8 cellular contexts compared by ENCODE assay signal in the genomic region with DNA sequence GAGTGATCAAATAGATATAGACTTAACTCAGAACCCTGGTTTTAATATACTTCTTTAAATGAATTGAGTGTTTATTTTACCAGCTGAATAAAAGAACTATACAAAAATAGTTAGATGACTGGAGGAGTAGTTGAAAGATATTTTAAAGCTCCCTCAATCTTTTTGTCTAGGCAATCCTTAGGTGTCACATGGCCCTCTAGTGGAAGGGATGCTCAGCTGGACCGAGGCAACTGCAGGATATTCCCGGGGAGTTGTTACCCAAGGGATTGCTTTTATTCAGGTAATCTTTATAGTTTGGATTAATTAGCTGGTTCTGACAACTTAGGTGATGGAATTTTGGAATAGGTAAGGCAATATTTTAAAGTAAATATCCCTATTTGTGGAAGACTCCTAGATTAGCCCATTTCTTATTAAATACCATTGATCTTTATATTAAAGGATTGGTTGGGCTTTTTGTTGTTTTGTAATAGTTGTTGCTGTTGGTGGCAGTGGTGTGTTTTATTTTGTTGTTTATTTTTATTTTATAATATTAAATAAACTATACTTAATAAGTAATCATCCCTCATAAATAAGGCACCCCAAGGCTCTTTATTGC. TPM values are rescaled to one million over a fixed set of nuclear protein-coding genes. Genes with fewer than 3 reads are reported as not detected.
DNase-seq lines count a peak whose midpoint lies in the region; ATAC-seq and TF ChIP-seq lines count a peak whose summit lies in the region.

No MANE protein-coding gene starts in this region.

- DNase-seq in Ammon's horn (ENCODE audit: low spot score), result peak; percentile 32
- peak; percentile 18 to 49 for DNase-seq in HAP-1 (ENCODE audit: low spot score in 2 of 2)
- peak; percentile 26 for DNase-seq in left ventricle myocardium superior
- no peak for DNase-seq in tibial nerve (ENCODE audit: low spot score in 2 of 2)
- DNase-seq in kidney glomerular epithelial cell (lab: John Stamatoyannopoulos, UW), result no peak
- DNase-seq in T-helper 2 cell, result no peak
- DNase-seq in effector memory CD4-positive, alpha-beta T cell, result no peak

- WGBS in tibial nerve, 2 donors, result 33 to 40% methylated on average over 2 of the region's 2 CpGs

- peak; percentile 59 for ATAC-seq in left ventricle myocardium superior

- intact Hi-C loops in left ventricle myocardium superior (cut with micrococcal nuclease), result no loop called here

- no peak for TF ChIP-seq POLR2A in tibial nerve (IDR thresholded peaks at IDR 0.05)

- TF ChIP-seq EP300 in tibial nerve (IDR thresholded peaks at IDR 0.05), result no peak

- H3K4me1 ChIP-seq in HAP-1, result peaks cover 7% of the 10 kb centered on the region
- H3K4me1 ChIP-seq in tibial nerve, result peaks cover 0 to 2% (median 0%) of the 10 kb centered on the region in 4 donors
- no peaks in the 10 kb centered on the region for H3K4me1 ChIP-seq in effector memory CD4-positive, alpha-beta T cell (ENCODE audit: control insufficient read depth, insufficient read depth, low read length, poor library complexity, severe bottlenecking)

- H3K4me2 ChIP-seq in SU-DHL-6 (ENCODE audit: low read depth, low read length, poor library complexity, severe bottlenecking), result no peak overlapping the region

- no peaks in the 10 kb centered on the region for H4K20me1 ChIP-seq in SU-DHL-6 (ENCODE audit: low read depth, low read length)

- H3K9me3 ChIP-seq in HAP-1 (no peaks in the 10 kb centered on the region), SU-DHL-6 (ENCODE audit: insufficient read depth, low read length) (no peaks in the 10 kb centered on the region), tibial nerve (no peaks in the 10 kb centered on the region)
- H3K9me3 ChIP-seq in effector memory CD4-positive, alpha-beta T cell (ENCODE audit: control insufficient read depth, low read length), result no peaks in the 10 kb centered on the region

- no peak overlapping the region for H2AFZ ChIP-seq in SU-DHL-6 (ENCODE audit: low read depth, low read length, severe bottlenecking)

- H3K9me2 ChIP-seq in SU-DHL-6 (replicated peaks; ENCODE audit: insufficient read depth, low read length), result no peaks in the 10 kb centered on the region

- TF ChIP-seq CTCF in SU-DHL-6 (IDR thresholded peaks at IDR 0.05; ENCODE audit: insufficient read depth, low read length, poor library complexity, severe bottlenecking) (peak; percentile 31), tibial nerve (IDR thresholded peaks at IDR 0.05) (peak in 3 of 5 experiments; percentile 32 to 41 (median 37))

- H3K27ac ChIP-seq in SU-DHL-6 (ENCODE audit: low read depth, low read length) (no peak overlapping the region), tibial nerve (no peak overlapping the region)
- no peak overlapping the region for H3K27ac ChIP-seq in effector memory CD4-positive, alpha-beta T cell (ENCODE audit: insufficient read depth, low read length, poor library complexity, severe bottlenecking)

- H3K79me2 ChIP-seq in SU-DHL-6 (ENCODE audit: insufficient read depth, low read length), result no peaks in the 10 kb centered on the region

- peaks cover 10% of the 10 kb centered on the region for H3K36me3 ChIP-seq in HAP-1 (replicated peaks)
- peaks cover 14% of the 10 kb centered on the region; the same call in 1 of the 2 replicates for H3K36me3 ChIP-seq in SU-DHL-6 (ENCODE audit: low read length)
- peaks cover 0 to 20% (median 0%) of the 10 kb centered on the region in 3 donors for H3K36me3 ChIP-seq in tibial nerve
- H3K36me3 ChIP-seq in effector memory CD4-positive, alpha-beta T cell (ENCODE audit: control insufficient read depth, insufficient read depth, low read length), result peaks cover 20% of the 10 kb centered on the region

- no peak overlapping the region for H3K9ac ChIP-seq in SU-DHL-6 (ENCODE audit: low read length)

- H3F3A ChIP-seq in SU-DHL-6 (ENCODE audit: insufficient read depth), result no peaks in the 10 kb centered on the region

- H3K27me3 ChIP-seq in HAP-1 (ENCODE audit: low read depth) (no peaks in the 10 kb centered on the region), SU-DHL-6 (ENCODE audit: low read length) (no peaks in the 10 kb centered on the region), tibial nerve (no peaks in the 10 kb centered on the region)
- H3K27me3 ChIP-seq in effector memory CD4-positive, alpha-beta T cell (replicated peaks; ENCODE audit: control insufficient read depth, insufficient read depth, low read length, poor library complexity, severe bottlenecking), result no peaks in the 10 kb centered on the region

- H3K4me3 ChIP-seq in HAP-1 (no peak overlapping the region), SU-DHL-6 (ENCODE audit: insufficient read depth, low read length, poor library complexity, severe bottlenecking) (no peak overlapping the region), tibial nerve (no peak overlapping the region)
- H3K4me3 ChIP-seq in effector memory CD4-positive, alpha-beta T cell (ENCODE audit: insufficient read depth, low read depth, low read length, poor library complexity, severe bottlenecking), result no peak overlapping the region

- in situ Hi-C loops in HAP-1 (cut with MboI; ENCODE audit: low sequenced_read_pairs), result no loop called here

RNA-seq across cellular contexts. Expression of a gene that starts 57.1 kb away (rescaled TPM):
- 22.2 TPM for total RNA-seq in left ventricle myocardium superior
- 100 to 1,000 TPM in 1 of 4 donors, 10 to 100 TPM in 3; 56.7 to 163 (median 80.8) TPM for total RNA-seq in tibial nerve

RNA-seq across cellular contexts. Expression of a gene that starts 57.8 kb away (rescaled TPM):
- total RNA-seq in left ventricle myocardium superior, result 54.1 TPM
- total RNA-seq in tibial nerve, result 10 to 100 TPM in 3 of 4 donors, 1 to 10 TPM in 1; 5.0 to 28.6 (median 18.4) TPM

Comparison
In these comparisons a context has a peak if more than half of its experiments do, and no peak if none do; other contexts are left out.
1. DNase-seq: peak in Ammon's horn (single experiment), HAP-1 (2 of 2) and left ventricle myocardium superior (single experiment); none in tibial nerve (0 of 2), kidney glomerular epithelial cell (single experiment), T-helper 2 cell (0 of 5) and effector memory CD4-positive, alpha-beta T cell (0 of 3).